In genomic region chr14:39318574-39318973, GRCh38 we compare ENCODE assay signal across 23 cellular contexts.
"Had no signal": no experiment of that assay in that cellular context is flagged by ENCODE, and none has a peak within 500 bp of the region (broad histone marks: within the 10 kb centered on the region; RNA-seq: fewer than 3 reads in every experiment).

No MANE protein-coding gene starts in this region.

- H3K4me1 ChIP-seq: left lung, prostate gland, suprapubic skin, transverse colon, uterus had no signal

- ATAC-seq: activated CD4-positive, alpha-beta T cell treated with anti-CD3 and anti-CD28 coated beads for 36 hours; activated T-helper 17 cell treated with anti-CD3 and anti-CD28 coated beads, Interleukin-2, amount 50 U/mL, for 72 hours; esophagus mucosa; left lung; right cardiac atrium; stimulated activated naive CD8-positive, alpha-beta T cell treated with anti-CD3 and anti-CD28 coated beads, Interleukin-15, amount 100 ng/mL, for 72 hours had no signal

- H3K27ac ChIP-seq: left lung, prostate gland, suprapubic skin, transverse colon, uterus had no signal

- H3K4me3 ChIP-seq: left lung, prostate gland, suprapubic skin, transverse colon, uterus had no signal

- DNase-seq: activated CD4-positive, alpha-beta memory T cell treated with anti-CD3 and anti-CD28 coated beads for 36 hours; activated CD4-positive, alpha-beta T cell treated with anti-CD3 and anti-CD28 coated beads for 36 hours; activated naive CD4-positive, alpha-beta T cell; activated naive CD8-positive, alpha-beta T cell treated with anti-CD3 and anti-CD28 coated beads, Interleukin-2, amount 10 ng/mL, durations not matched to agents 7 days and 5 days; activated T-cell treated with anti-CD3 and anti-CD28 coated beads for 4 hours; aorta; cortex of kidney; effector CD4-positive, alpha-beta T cell; glutamatergic neuron; hypothalamus; left lung; right cardiac atrium; small intestine; stimulated activated CD4-positive, alpha-beta T cell treated with anti-CD3 and anti-CD28 coated beads, Interleukin-15, amount 100 ng/mL, for 24 hours; stimulated activated CD4-positive, alpha-beta T cell treated with anti-CD3 and anti-CD28 coated beads, Interleukin-4, amount 100 ng/mL, for 1 hour; stimulated activated naive CD8-positive, alpha-beta T cell treated with anti-CD3 and anti-CD28 coated beads, Interleukin-15, amount 100 ng/mL, for 72 hours; transverse colon; uterus had no signal

- H3K4me1 Mint-ChIP-seq: activated CD4-positive, alpha-beta T cell treated with anti-CD3 and anti-CD28 coated beads for 36 hours; activated naive CD8-positive, alpha-beta T cell treated with anti-CD3 and anti-CD28 coated beads, Interleukin-2, amount 10 ng/mL, durations not matched to agents 7 days and 5 days; central memory CD8-positive, alpha-beta T cell had no signal

- H3K27me3 Mint-ChIP-seq: activated CD4-positive, alpha-beta memory T cell treated with anti-CD3 and anti-CD28 coated beads for 36 hours; activated CD4-positive, alpha-beta T cell treated with anti-CD3 and anti-CD28 coated beads for 36 hours; activated naive CD8-positive, alpha-beta T cell treated with anti-CD3 and anti-CD28 coated beads, Interleukin-2, amount 10 ng/mL, durations not matched to agents 7 days and 5 days; activated T-helper 17 cell treated with anti-CD3 and anti-CD28 coated beads, Interleukin-2, amount 50 U/mL, for 72 hours; central memory CD8-positive, alpha-beta T cell; stimulated activated naive CD8-positive, alpha-beta T cell treated with anti-CD3 and anti-CD28 coated beads, Interleukin-15, amount 100 ng/mL, for 72 hours had no signal

- H3K4me3 Mint-ChIP-seq: activated CD4-positive, alpha-beta memory T cell treated with anti-CD3 and anti-CD28 coated beads for 36 hours; activated CD4-positive, alpha-beta T cell treated with anti-CD3 and anti-CD28 coated beads for 36 hours; activated naive CD8-positive, alpha-beta T cell treated with anti-CD3 and anti-CD28 coated beads, Interleukin-2, amount 10 ng/mL, durations not matched to agents 7 days and 5 days; activated T-helper 17 cell treated with anti-CD3 and anti-CD28 coated beads, Interleukin-2, amount 50 U/mL, for 72 hours; central memory CD8-positive, alpha-beta T cell; stimulated activated naive CD8-positive, alpha-beta T cell treated with anti-CD3 and anti-CD28 coated beads, Interleukin-15, amount 100 ng/mL, for 72 hours had no signal

- H3K27me3 ChIP-seq: left lung, suprapubic skin, transverse colon, uterus had no signal

- H3K36me3 ChIP-seq: prostate gland, uterus had no signal

- H3K27ac Mint-ChIP-seq: activated CD4-positive, alpha-beta memory T cell treated with anti-CD3 and anti-CD28 coated beads for 36 hours; activated CD4-positive, alpha-beta T cell treated with anti-CD3 and anti-CD28 coated beads for 36 hours; activated naive CD8-positive, alpha-beta T cell treated with anti-CD3 and anti-CD28 coated beads, Interleukin-2, amount 10 ng/mL, durations not matched to agents 7 days and 5 days; activated T-helper 17 cell treated with anti-CD3 and anti-CD28 coated beads, Interleukin-2, amount 50 U/mL, for 72 hours; stimulated activated naive CD8-positive, alpha-beta T cell treated with anti-CD3 and anti-CD28 coated beads, Interleukin-15, amount 100 ng/mL, for 72 hours had no signal

- H3K9me3 ChIP-seq: left lung, prostate gland, suprapubic skin, transverse colon, uterus had no signal

- H3K9me3 Mint-ChIP-seq: activated CD4-positive, alpha-beta memory T cell treated with anti-CD3 and anti-CD28 coated beads for 36 hours; activated naive CD8-positive, alpha-beta T cell treated with anti-CD3 and anti-CD28 coated beads, Interleukin-2, amount 10 ng/mL, durations not matched to agents 7 days and 5 days; activated T-helper 17 cell treated with anti-CD3 and anti-CD28 coated beads, Interleukin-2, amount 50 U/mL, for 72 hours; central memory CD8-positive, alpha-beta T cell; stimulated activated naive CD8-positive, alpha-beta T cell treated with anti-CD3 and anti-CD28 coated beads, Interleukin-15, amount 100 ng/mL, for 72 hours had no signal
